In the genomic region with DNA sequence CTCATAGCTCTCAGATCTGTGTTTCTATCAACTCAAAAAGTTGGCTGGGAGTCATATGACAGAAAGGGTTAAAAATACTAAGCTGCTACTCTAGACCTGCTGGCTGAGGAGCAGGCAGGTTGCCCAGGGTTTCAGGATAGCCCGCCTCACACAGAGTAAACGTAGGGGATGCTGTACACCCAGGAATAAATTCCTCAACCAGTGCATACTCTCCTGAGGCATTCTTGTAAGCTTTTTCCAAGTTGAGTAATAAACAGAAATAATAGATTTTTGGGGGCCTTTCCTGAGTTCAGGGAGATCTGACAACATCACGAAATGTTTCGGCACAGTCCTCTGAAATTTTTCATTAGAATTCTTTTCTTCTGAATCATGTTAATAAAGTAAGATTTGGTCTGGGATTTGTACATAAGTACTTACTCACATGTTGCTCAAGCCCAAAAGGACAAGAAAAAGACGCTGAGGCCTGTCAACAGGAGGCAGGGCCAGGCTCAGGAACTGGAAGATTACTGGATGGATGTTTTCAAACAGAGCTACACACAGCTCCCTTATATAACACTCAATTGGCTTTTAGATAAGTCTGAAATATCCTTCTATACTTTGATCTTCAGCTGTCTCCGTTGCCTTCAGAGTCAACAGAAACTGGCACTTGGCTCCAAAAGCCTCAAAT, we compare ENCODE assay signal across 9 cellular contexts. TPM values are rescaled to one million over a fixed set of nuclear protein-coding genes. Genes with fewer than 3 reads are reported as not detected.
DNase-seq lines count a peak whose midpoint lies in the region; ATAC-seq, FAIRE-seq and TF ChIP-seq lines count a peak whose summit lies in the region.
"Had no signal": no experiment of that assay in that cellular context is flagged by ENCODE, and none has a peak within 500 bp of the region (broad histone marks: within the 10 kb centered on the region; RNA-seq: fewer than 3 reads in every experiment).

No MANE protein-coding gene starts in this region.

- DNase-seq in NCI-H226 (peak; percentile 96), endothelial cell of umbilical vein (ENCODE audit: low read depth, low spot score) (peak; percentile 23), mesothelial cell of epicardium (ENCODE audit: low spot score in 2 of 2, unreplicated experiment in 2 of 2) (no peak), upper lobe of right lung (no peak), GM12892 (ENCODE audit: insufficient read length) (no peak)
- no peak for DNase-seq in effector CD8-positive, alpha-beta T cell (lab: John Stamatoyannopoulos, UW)
- DNase-seq: SHP77 had no signal

- peaks cover 11% of the 10 kb centered on the region for H3K9me3 Mint-ChIP-seq in mesothelial cell of epicardium

- H3K27ac ChIP-seq in endothelial cell of umbilical vein (ENCODE audit: insufficient read depth, low read depth, low read length) = no peak overlapping the region
- H3K27ac ChIP-seq in upper lobe of right lung = peak overlapping the region; percentile 70

- POLR2A ChIA-PET in endothelial cell of umbilical vein (lab: Charles Lee) = no interaction called here

- H3K9me3 ChIP-seq in endothelial cell of umbilical vein (replicated peaks; ENCODE audit: control insufficient read depth, insufficient read depth, low read length) (no peaks in the 10 kb centered on the region), upper lobe of right lung (no peaks in the 10 kb centered on the region)

- TF ChIP-seq CTCF in endothelial cell of umbilical vein (IDR thresholded peaks at IDR 0.05; ENCODE audit: extremely low read depth in 1 of 2, insufficient read depth in 1 of 2, low read depth in 1 of 2, low read length in 2 of 2) = no peak
- no peak for TF ChIP-seq CTCF in mesothelial cell of epicardium (IDR thresholded peaks at IDR 0.05; ENCODE audit: unreplicated experiment)
- no peak for TF ChIP-seq CTCF in upper lobe of right lung (IDR thresholded peaks at IDR 0.05)

- no peaks in the 10 kb centered on the region for H3K27me3 Mint-ChIP-seq in mesothelial cell of epicardium (ENCODE audit: low read depth)

- peaks cover 9% of the 10 kb centered on the region for H3K36me3 Mint-ChIP-seq in mesothelial cell of epicardium

- BruUV-seq in endothelial cell of umbilical vein (replicated peaks; lab: Mats Ljungman, UMichigan) = no TSS peak

- H3K4me3 Mint-ChIP-seq in mesothelial cell of epicardium = no peak overlapping the region
- H3K4me3 Mint-ChIP-seq: activated T-helper 1 cell treated with anti-CD3 and anti-CD28 coated beads, Interleukin-12 subunit alpha, Interleukin-12 subunit beta, Interleukin-2, Interleukin-4 antibody, amounts not matched to agents 30 ng/mL and 10 ng/mL and 1 ng/mL, durations not matched to agents 14 hours and 24 hours and 36 hours had no signal

- no peaks in the 10 kb centered on the region for H3K79me2 ChIP-seq in endothelial cell of umbilical vein (ENCODE audit: control insufficient read depth, insufficient read depth, low read length)

- H3K4me2 ChIP-seq in endothelial cell of umbilical vein (ENCODE audit: insufficient read depth, low read length) = no peak overlapping the region

- no peaks in the 10 kb centered on the region for H3K9me1 ChIP-seq in endothelial cell of umbilical vein (replicated peaks; ENCODE audit: control insufficient read depth, extremely low read depth, insufficient read depth, low read length)

- H3K27me3 ChIP-seq in endothelial cell of umbilical vein (ENCODE audit: control insufficient read depth in 2 of 2, insufficient read depth in 2 of 2, low read length in 2 of 2) = no peaks in the 10 kb centered on the region
- no peaks in the 10 kb centered on the region for H3K27me3 ChIP-seq in upper lobe of right lung

- no peak overlapping the region for H3K4me3 ChIP-seq in endothelial cell of umbilical vein (replicated peaks in 1 of 3; ENCODE audit: insufficient read depth in 1 of 3, low read depth in 1 of 3, low read length in 3 of 3)
- no peak overlapping the region for H3K4me3 ChIP-seq in upper lobe of right lung

- H3K36me3 ChIP-seq in endothelial cell of umbilical vein (ENCODE audit: control insufficient read depth in 2 of 2, extremely low read depth in 1 of 2, insufficient read depth in 2 of 2, low read length in 2 of 2) (no peaks in the 10 kb centered on the region), upper lobe of right lung (no peaks in the 10 kb centered on the region)

- no peak for TF ChIP-seq POLR2A in endothelial cell of umbilical vein (IDR thresholded peaks at IDR 0.05; ENCODE audit: low read depth, low read length)
- TF ChIP-seq POLR2A in GM12892 (IDR thresholded peaks at IDR 0.05; ENCODE audit: low read depth, low read length) = no peak

- intact Hi-C loops in endothelial cell of umbilical vein (cut with micrococcal nuclease) (no loop called here), upper lobe of right lung (cut with DNase I) (no loop called here)

- CTCF ChIA-PET in endothelial cell of umbilical vein (lab: Charles Lee) = interaction anchor here (0.5 to 2.0 kb wide), 4 partner anchors 10 to 639 kb away, joined by 3 to 7 read pairs (median 6); no protein-coding TSS in a partner anchor

- dilution Hi-C loops in endothelial cell of umbilical vein (cut with MboI; ENCODE audit: extremely low pct_ligation_motif_present, low sequenced_read_pairs) = no loop called here

- H2AFZ ChIP-seq in endothelial cell of umbilical vein (ENCODE audit: low read depth, low read length) = no peak overlapping the region

- peaks cover 16% of the 10 kb centered on the region for H3K4me1 Mint-ChIP-seq in mesothelial cell of epicardium

- ATAC-seq in upper lobe of right lung (peak; percentile 81), HG03039 (IDR thresholded peaks at IDR 0.05; ENCODE audit: unreplicated experiment) (no peak)

- peak overlapping the region; percentile 86 for H3K27ac Mint-ChIP-seq in mesothelial cell of epicardium
- H3K27ac Mint-ChIP-seq: activated T-helper 1 cell treated with anti-CD3 and anti-CD28 coated beads, Interleukin-12 subunit alpha, Interleukin-12 subunit beta, Interleukin-2, Interleukin-4 antibody, amounts not matched to agents 30 ng/mL and 10 ng/mL and 1 ng/mL, durations not matched to agents 14 hours and 24 hours and 36 hours had no signal

- no peak overlapping the region for H3K9ac ChIP-seq in endothelial cell of umbilical vein (replicated peaks; ENCODE audit: extremely low read depth, insufficient read depth, low read length)

- H3K4me1 ChIP-seq in endothelial cell of umbilical vein (ENCODE audit: control insufficient read depth, extremely low read depth, insufficient read depth, low read length) (peaks cover 6% of the 10 kb centered on the region), upper lobe of right lung (peaks cover 25% of the 10 kb centered on the region)

- H4K20me1 ChIP-seq in endothelial cell of umbilical vein (replicated peaks; ENCODE audit: control insufficient read depth, extremely low read depth, insufficient read depth, low read length) = no peaks in the 10 kb centered on the region

- peak; percentile 26 for FAIRE-seq in endothelial cell of umbilical vein (lab: Jason Lieb, UNC)
- no peak for FAIRE-seq in GM12892 (lab: Jason Lieb, UNC)

TF ChIP-seq in endothelial cell of umbilical vein, 7 proteins besides CTCF, POLR2A, EP300 and RAD21:
- TF ChIP-seq POLR2AphosphoS5 (IDR thresholded peaks at IDR 0.05; ENCODE audit: insufficient read depth, low read depth, low read length) = no peak

RNA-seq across cellular contexts. Expression of gene TGFBR3, which starts 41.0 kb away (rescaled TPM):
- 10.5 and 13.4 TPM in 2 replicates for total RNA-seq in endothelial cell of umbilical vein
- 7.2 and 8.0 TPM in 2 replicates for polyA plus RNA-seq in endothelial cell of umbilical vein
- polyA plus RNA-seq in endothelial cell of umbilical vein (2011; cell fraction: cytosol; rRNA removed) = 4.8 and 5.2 TPM in 2 replicates
- 10.3 and 12.1 TPM in 2 replicates for polyA plus RNA-seq in endothelial cell of umbilical vein (2011; cell fraction: nucleus; rRNA removed)
- polyA plus RNA-seq in endothelial cell of umbilical vein (2012) = 7.4 and 7.5 TPM in 2 replicates
- 32.5 and 37.8 TPM in 2 replicates for polyA minus RNA-seq in endothelial cell of umbilical vein
- polyA minus RNA-seq in endothelial cell of umbilical vein (2011; cell fraction: cytosol; rRNA and poly(A)+ RNA removed) = 26.7 TPM
- polyA minus RNA-seq in endothelial cell of umbilical vein (2011; cell fraction: nucleus; rRNA and poly(A)+ RNA removed) = 33.4 and 41.6 TPM in 2 replicates
- 19.7 to 24.6 TPM (median 20.7 TPM) in 3 replicates for total RNA-seq in mesothelial cell of epicardium
- total RNA-seq in upper lobe of right lung = 55.9 TPM
- 4.8 TPM for polyA plus RNA-seq in GM12892 (2012; ENCODE audit: missing spikeins)

Comparison
In these comparisons a context has a peak if more than half of its experiments do, and no peak if none do; other contexts are left out.
1. DNase-seq: peak in NCI-H226 (single experiment) and endothelial cell of umbilical vein (single experiment); none in mesothelial cell of epicardium (0 of 2), upper lobe of right lung (single experiment), effector CD8-positive, alpha-beta T cell (single experiment) and GM12892 (single experiment).